8 cellular contexts compared by ENCODE assay signal in genomic region chr20:8018928-8019177, GRCh38. TPM values are rescaled to one million over a fixed set of nuclear protein-coding genes. Genes with fewer than 3 reads are reported as not detected.
DNase-seq lines count a peak whose midpoint lies in the region; ATAC-seq and TF ChIP-seq lines count a peak whose summit lies in the region.

No MANE protein-coding gene starts in this region.

- H3K79me2 ChIP-seq in parathyroid adenoma, result peaks cover 9% of the 10 kb centered on the region

- H3K9me3 ChIP-seq in HUES48 (ENCODE audit: control insufficient read depth, insufficient read depth, low read length), result no peaks in the 10 kb centered on the region
- no peaks in the 10 kb centered on the region for H3K9me3 ChIP-seq in parathyroid adenoma (ENCODE audit: control insufficient read depth, low read length)

- ATAC-seq in GM21528 (IDR thresholded peaks at IDR 0.05; ENCODE audit: low FRiP score, unreplicated experiment) (peak; percentile 27), SK-N-SH treated with all-trans-retinoic acid at 6 μM for 48 hours (peak; percentile 6)

- no peak for DNase-seq in GM10266 (ENCODE audit: extremely low spot score)
- DNase-seq in fibroblast of mammary gland (ENCODE audit: low read depth), result no peak
- DNase-seq in ureter (ENCODE audit: low spot score), result no peak
- no peak for DNase-seq in T-helper 9 cell

- H2AFZ ChIP-seq in parathyroid adenoma, result peak overlapping the region; percentile 91

- peak overlapping the region; percentile 86 for H3K27ac ChIP-seq in HUES48 (ENCODE audit: low read depth, low read length)
- H3K27ac ChIP-seq in parathyroid adenoma, result peak overlapping the region; percentile 88

- H3K4me3 ChIP-seq in HUES48 (ENCODE audit: low read depth, low read length) (peak overlapping the region; percentile 86), fibroblast of mammary gland (ENCODE audit: control insufficient read depth, low read depth, low read length) (peak overlapping the region; percentile 67), parathyroid adenoma (ENCODE audit: low read depth, low read length) (peak overlapping the region; percentile 80)

- H3K4me1 ChIP-seq in HUES48 (ENCODE audit: control insufficient read depth, insufficient read depth, low read length) (peaks cover 5% of the 10 kb centered on the region; the same call in 1 of the 2 replicates), parathyroid adenoma (peaks cover 8% of the 10 kb centered on the region)

- H3K36me3 ChIP-seq in HUES48 (ENCODE audit: control insufficient read depth, insufficient read depth, low read length) (no peaks in the 10 kb centered on the region), parathyroid adenoma (ENCODE audit: control insufficient read depth, insufficient read depth, low read length) (no peaks in the 10 kb centered on the region)

- TF ChIP-seq CTCF in GM10266 (IDR thresholded peaks at IDR 0.05; ENCODE audit: control insufficient read depth, insufficient read depth, low read depth, missing control alignments) (peak; percentile 13), fibroblast of mammary gland (conservative IDR thresholded peaks at IDR 0.05; ENCODE audit: control insufficient read depth, insufficient read depth, low read depth, low read length) (no peak), parathyroid adenoma (IDR thresholded peaks at IDR 0.05) (no peak)

- H3K27me3 ChIP-seq in HUES48 (ENCODE audit: control insufficient read depth, insufficient read depth, low read length) (no peaks in the 10 kb centered on the region), parathyroid adenoma (ENCODE audit: control insufficient read depth, insufficient read depth, low read length) (no peaks in the 10 kb centered on the region)

- H3K4me2 ChIP-seq in parathyroid adenoma (ENCODE audit: low read length), result peak overlapping the region; percentile 72

- H3K9ac ChIP-seq in HUES48 (ENCODE audit: low read depth, low read length) (peak overlapping the region; percentile 74; the same call in 1 of the 2 replicates), parathyroid adenoma (peak overlapping the region; percentile 89)

TF ChIP-seq in SK-N-SH treated with all-trans-retinoic acid at 6 μM for 48 hours, 23 proteins besides CTCF, POLR2A, EP300 and RAD21:
- TF ChIP-seq RARB (CRISPR knock-in tag; IDR thresholded peaks at IDR 0.05) (no peak), PATZ1 (CRISPR knock-in tag; IDR thresholded peaks at IDR 0.05; ENCODE audit: borderline replicate concordance) (no peak), PPARA (CRISPR knock-in tag; IDR thresholded peaks at IDR 0.05; ENCODE audit: borderline replicate concordance) (no peak), GLIS3 (CRISPR knock-in tag; IDR thresholded peaks at IDR 0.05) (no peak), ARNTL (CRISPR knock-in tag; IDR thresholded peaks at IDR 0.05; ENCODE audit: borderline replicate concordance, low read depth) (no peak), TOX (CRISPR knock-in tag; IDR thresholded peaks at IDR 0.05; ENCODE audit: borderline replicate concordance) (no peak)
TF ChIP-seq in SK-N-SH treated with all-trans-retinoic acid at 6 μM for 48 hours: peak in this region for 0.

RNA-seq across cellular contexts. Expression of gene TMX4, which starts 0.7 kb away (rescaled TPM):
- total RNA-seq in ureter, result 51.6 TPM
